10 cellular contexts compared by ENCODE assay signal in the genomic region with DNA sequence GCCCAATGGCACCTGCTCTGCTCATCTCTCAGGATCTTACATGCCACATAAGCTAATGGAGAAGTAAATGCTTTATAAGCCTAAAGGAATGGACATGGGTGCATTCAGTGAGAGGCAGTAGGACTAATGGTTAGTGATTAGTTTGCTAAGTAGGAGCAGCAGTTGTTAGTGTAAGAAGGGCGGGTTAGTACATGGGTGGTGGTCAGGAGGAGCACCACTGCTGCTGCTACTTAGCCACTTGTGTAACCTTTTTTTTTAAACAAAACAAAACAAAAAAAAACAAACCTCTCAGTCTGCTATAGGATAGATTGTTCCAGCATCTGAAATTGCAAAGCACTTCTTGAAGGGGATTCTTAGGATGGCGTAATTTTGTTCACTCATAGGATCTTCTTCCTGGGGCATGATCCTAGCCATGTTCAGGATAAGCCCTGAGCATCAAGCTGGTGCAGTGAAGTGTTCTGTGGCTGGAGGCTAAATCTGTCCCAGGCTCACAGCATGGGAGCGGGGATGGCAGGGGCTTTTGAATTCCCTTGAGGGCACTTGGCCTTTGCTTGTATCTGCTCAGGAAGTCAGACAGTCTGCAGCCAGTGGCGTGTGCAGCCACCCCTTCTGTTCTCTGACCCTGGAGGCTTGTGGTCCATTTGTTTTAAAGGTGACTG.
DNase-seq lines count a peak whose midpoint lies in the region; ATAC-seq and TF ChIP-seq lines count a peak whose summit lies in the region.
"Had no signal": no experiment of that assay in that cellular context is flagged by ENCODE, and none has a peak within 500 bp of the region (broad histone marks: within the 10 kb centered on the region; RNA-seq: fewer than 3 reads in every experiment).

No MANE protein-coding gene starts in this region.

- H3K9me3 Mint-ChIP-seq in glutamatergic neuron (ENCODE audit: unreplicated experiment) = peaks cover 3% of the 10 kb centered on the region
- H3K9me3 Mint-ChIP-seq in activated CD4-positive, alpha-beta memory T cell treated with anti-CD3 and anti-CD28 coated beads for 36 hours = no peaks in the 10 kb centered on the region
- H3K9me3 Mint-ChIP-seq: endodermal cell had no signal

- H3K4me3 ChIP-seq in GM08714 (ENCODE audit: low read length) (peak overlapping the region; percentile 4; the same call in 1 of the 2 replicates), A673 (ENCODE audit: low read depth, low read length, poor library complexity, severe bottlenecking) (no peak overlapping the region)
- H3K4me3 ChIP-seq: vagina had no signal

- H3K27ac ChIP-seq in A673 (ENCODE audit: low read depth, low read length, poor library complexity, severe bottlenecking) = no peak overlapping the region
- H3K27ac ChIP-seq: vagina had no signal

- peaks cover 28% of the 10 kb centered on the region for H3K4me1 Mint-ChIP-seq in glutamatergic neuron (ENCODE audit: low read depth, unreplicated experiment)
- peaks cover 81% of the 10 kb centered on the region for H3K4me1 Mint-ChIP-seq in activated CD4-positive, alpha-beta memory T cell treated with anti-CD3 and anti-CD28 coated beads for 36 hours (ENCODE audit: low read depth)

- DNase-seq in M059J (ENCODE audit: low read depth) (peak; percentile 22), glutamatergic neuron (peak; percentile 62), HuH-7.5 (ENCODE audit: low spot score) (no peak), T-helper 1 cell (no peak), A673 (ENCODE audit: low spot score) (no peak)
- no peak for DNase-seq in activated CD4-positive, alpha-beta memory T cell treated with anti-CD3 and anti-CD28 coated beads for 36 hours
- DNase-seq: endodermal cell had no signal

- H3K4me1 ChIP-seq in A673 (ENCODE audit: insufficient read depth, low read length, poor library complexity, severe bottlenecking) = peaks cover 9% of the 10 kb centered on the region

- CTCF ChIA-PET in activated CD4-positive, alpha-beta memory T cell treated with anti-CD3 and anti-CD28 coated beads for 36 hours (lab: Charles Lee) = interaction anchor here (1.1 kb wide), 1 partner anchor 139 kb away, joined by 3 read pairs; no protein-coding TSS in a partner anchor
- CTCF ChIA-PET in A673 (lab: Charles Lee) = no interaction called here

- no peak for TF ChIP-seq CTCF in glutamatergic neuron (IDR thresholded peaks at IDR 0.05; ENCODE audit: partially characterized antibody, unreplicated experiment)
- no peak for TF ChIP-seq CTCF in A673 (conservative IDR thresholded peaks at IDR 0.05; ENCODE audit: low read depth, low read length)

- POLR2A ChIA-PET in activated CD4-positive, alpha-beta memory T cell treated with anti-CD3 and anti-CD28 coated beads for 36 hours (lab: Charles Lee) = no interaction called here
- POLR2A ChIA-PET in A673 (lab: Charles Lee; ENCODE audit: low non-redundant PET) = interaction anchor here (0.7 kb wide), 1 partner anchor 19 kb away, joined by 3 read pairs; no protein-coding TSS in a partner anchor

- peaks cover 5% of the 10 kb centered on the region for H3K27me3 Mint-ChIP-seq in glutamatergic neuron (ENCODE audit: unreplicated experiment)
- no peaks in the 10 kb centered on the region for H3K27me3 Mint-ChIP-seq in activated CD4-positive, alpha-beta memory T cell treated with anti-CD3 and anti-CD28 coated beads for 36 hours

- H3K36me3 Mint-ChIP-seq in glutamatergic neuron (ENCODE audit: unreplicated experiment) = no peaks in the 10 kb centered on the region
- no peaks in the 10 kb centered on the region for H3K36me3 Mint-ChIP-seq in activated CD4-positive, alpha-beta memory T cell treated with anti-CD3 and anti-CD28 coated beads for 36 hours

- intact Hi-C loops in activated CD4-positive, alpha-beta memory T cell treated with anti-CD3 and anti-CD28 coated beads for 36 hours (cut with micrococcal nuclease) = no loop called here
- intact Hi-C loops in A673 (cut with micrococcal nuclease; ENCODE audit: unreplicated experiment) = no loop called here

- no peaks in the 10 kb centered on the region for H3K9me3 ChIP-seq in A673 (ENCODE audit: low read depth, low read length, poor library complexity, severe bottlenecking)
- H3K9me3 ChIP-seq: vagina had no signal

- no peaks in the 10 kb centered on the region for H3K36me3 ChIP-seq in A673 (ENCODE audit: insufficient read depth, low read length, poor library complexity, severe bottlenecking)
- H3K36me3 ChIP-seq: vagina had no signal

- H3K27me3 ChIP-seq in A673 (replicated peaks; ENCODE audit: insufficient read depth, low read depth, low read length, poor library complexity) = no peaks in the 10 kb centered on the region
- H3K27me3 ChIP-seq: vagina had no signal

- no peak overlapping the region for H3K27ac Mint-ChIP-seq in glutamatergic neuron (ENCODE audit: unreplicated experiment)
- no peak overlapping the region for H3K27ac Mint-ChIP-seq in activated CD4-positive, alpha-beta memory T cell treated with anti-CD3 and anti-CD28 coated beads for 36 hours
- H3K27ac Mint-ChIP-seq: endodermal cell had no signal

- ATAC-seq in GM21529 (IDR thresholded peaks at IDR 0.05; ENCODE audit: unreplicated experiment) = peak; percentile 77

- peak overlapping the region; percentile 51 for H3K4me3 Mint-ChIP-seq in glutamatergic neuron (ENCODE audit: unreplicated experiment)
- H3K4me3 Mint-ChIP-seq in activated CD4-positive, alpha-beta memory T cell treated with anti-CD3 and anti-CD28 coated beads for 36 hours = no peak overlapping the region
- H3K4me3 Mint-ChIP-seq: endodermal cell had no signal

- BruUV-seq in A673 (replicated peaks; lab: Mats Ljungman, UMichigan) = no TSS peak

Comparison
In these comparisons a context has a peak if more than half of its experiments do, and no peak if none do; other contexts are left out.
1. DNase-seq: peak in M059J (single experiment) and glutamatergic neuron (single experiment); none in activated CD4-positive, alpha-beta memory T cell treated with anti-CD3 and anti-CD28 coated beads for 36 hours (single experiment), HuH-7.5 (single experiment), T-helper 1 cell (0 of 5) and A673 (single experiment).